ENCODE assay signal across 9 cellular contexts in genomic region chr4:95124906-95125504, GRCh38.
DNase-seq lines count a peak whose midpoint lies in the region; ATAC-seq and TF ChIP-seq lines count a peak whose summit lies in the region.
"Had no signal": no experiment of that assay in that cellular context is flagged by ENCODE, and none has a peak within 500 bp of the region (broad histone marks: within the 10 kb centered on the region; RNA-seq: fewer than 3 reads in every experiment).

No MANE protein-coding gene starts in this region.

- no peak overlapping the region for H3K56ac ChIP-seq in mesendoderm (ENCODE audit: low read length)

- H3K18ac ChIP-seq in mesendoderm (ENCODE audit: low read length), result no peak overlapping the region

- no peak overlapping the region for H2BK120ac ChIP-seq in mesendoderm (ENCODE audit: low read depth, low read length)

- no peak overlapping the region for H3K27ac ChIP-seq in mesendoderm (ENCODE audit: low read depth, low read length)
- H3K27ac ChIP-seq: BLaER1 had no signal

- no peak overlapping the region for H3K23ac ChIP-seq in mesendoderm (ENCODE audit: low read length)

- H3K4me3 ChIP-seq in choroid plexus epithelial cell (ENCODE audit: low read depth, low read length), result no peak overlapping the region
- H3K4me3 ChIP-seq in mesendoderm (ENCODE audit: low read length), result no peak overlapping the region
- H3K4me3 ChIP-seq: BLaER1 had no signal

- WGBS in mesendoderm (ENCODE audit: extremely low coverage, insufficient coverage, low lambda C conversion rate), result no CpG with 5 or more reads among the region's 4 CpGs

- no peak overlapping the region for H2AK5ac ChIP-seq in mesendoderm (ENCODE audit: low read length)

- no peaks in the 10 kb centered on the region for H3K79me1 ChIP-seq in mesendoderm (ENCODE audit: low read length)

- no peaks in the 10 kb centered on the region for H3K27me3 ChIP-seq in mesendoderm (ENCODE audit: insufficient read depth, low read length, poor library complexity)
- H3K27me3 ChIP-seq: BLaER1 had no signal

- H3K36me3 ChIP-seq in mesendoderm (ENCODE audit: control insufficient read depth, insufficient read depth, low read length), result no peaks in the 10 kb centered on the region
- H3K36me3 ChIP-seq: BLaER1 had no signal

- DNase-seq in NCI-H1417 (lab: John Stamatoyannopoulos, UW) (peak; percentile 26 to 77 (median 51)), NCI-H1417 treated with DMSO at 0.1 percent for 48 hours (lab: John Stamatoyannopoulos, UW) (no peak), NCI-H446 treated with DMSO at 0.1 percent for 48 hours (lab: John Stamatoyannopoulos, UW) (peak; percentile 2), choroid plexus epithelial cell (ENCODE audit: low read depth) (peak; percentile 89), mesendoderm (peak; percentile 81), NCI-H526 treated with DMSO at 0.1 percent for 48 hours (lab: John Stamatoyannopoulos, UW) (no peak), mesenteric fat pad (ENCODE audit: low spot score) (no peak)
- DNase-seq in activated naive CD8-positive, alpha-beta T cell treated with anti-CD3 and anti-CD28 coated beads, Interleukin-2, amount 50 U/mL, for 24 hours, result no peak

- H2BK5ac ChIP-seq in mesendoderm (ENCODE audit: low read length), result no peak overlapping the region

- peaks cover 2% of the 10 kb centered on the region for H3K27me3 Mint-ChIP-seq in activated naive CD8-positive, alpha-beta T cell treated with anti-CD3 and anti-CD28 coated beads, Interleukin-2, amount 50 U/mL, for 24 hours

- no peak overlapping the region for H2BK15ac ChIP-seq in mesendoderm (replicated peaks; ENCODE audit: low read depth)

- H3K9me3 Mint-ChIP-seq in activated naive CD8-positive, alpha-beta T cell treated with anti-CD3 and anti-CD28 coated beads, Interleukin-2, amount 50 U/mL, for 24 hours, result no peaks in the 10 kb centered on the region

- ATAC-seq in activated naive CD8-positive, alpha-beta T cell treated with anti-CD3 and anti-CD28 coated beads, Interleukin-2, amount 50 U/mL, for 24 hours, result no peak

- no peaks in the 10 kb centered on the region for H3K4me1 ChIP-seq in mesendoderm (ENCODE audit: control insufficient read depth, low read depth, low read length)

- no peaks in the 10 kb centered on the region for H3K36me3 Mint-ChIP-seq in activated naive CD8-positive, alpha-beta T cell treated with anti-CD3 and anti-CD28 coated beads, Interleukin-2, amount 50 U/mL, for 24 hours (ENCODE audit: low read depth)

- H3K4me2 ChIP-seq in mesendoderm (ENCODE audit: low read length), result no peak overlapping the region
- H3K4me2 ChIP-seq: BLaER1 had no signal

- peaks cover 4% of the 10 kb centered on the region for H3K4me1 Mint-ChIP-seq in activated naive CD8-positive, alpha-beta T cell treated with anti-CD3 and anti-CD28 coated beads, Interleukin-2, amount 50 U/mL, for 24 hours

- TF ChIP-seq CTCF in choroid plexus epithelial cell (conservative IDR thresholded peaks at IDR 0.05; ENCODE audit: low read depth, low read length), result peak; percentile 82

- H3K4me3 Mint-ChIP-seq in activated naive CD8-positive, alpha-beta T cell treated with anti-CD3 and anti-CD28 coated beads, Interleukin-2, amount 50 U/mL, for 24 hours, result no peak overlapping the region

- H3K79me2 ChIP-seq in mesendoderm (ENCODE audit: control insufficient read depth, insufficient read depth, low read length), result no peaks in the 10 kb centered on the region

- H4K8ac ChIP-seq in mesendoderm (ENCODE audit: low read depth, low read length), result no peak overlapping the region

- no peak overlapping the region for H3K4ac ChIP-seq in mesendoderm (ENCODE audit: low read depth, low read length)

- H3K27ac Mint-ChIP-seq in activated naive CD8-positive, alpha-beta T cell treated with anti-CD3 and anti-CD28 coated beads, Interleukin-2, amount 50 U/mL, for 24 hours, result no peak overlapping the region

- no peak overlapping the region for H4K5ac ChIP-seq in mesendoderm (ENCODE audit: low read length)

- H3K9ac ChIP-seq in mesendoderm (ENCODE audit: low read length), result no peak overlapping the region
- H3K9ac ChIP-seq: BLaER1 had no signal

Comparison
In these comparisons a context has a peak if more than half of its experiments do, and no peak if none do; other contexts are left out.
1. DNase-seq: peak in NCI-H1417 (3 of 3), NCI-H446 treated with DMSO at 0.1 percent for 48 hours (single experiment), choroid plexus epithelial cell (single experiment) and mesendoderm (single experiment); none in NCI-H1417 treated with DMSO at 0.1 percent for 48 hours (single experiment), activated naive CD8-positive, alpha-beta T cell treated with anti-CD3 and anti-CD28 coated beads, Interleukin-2, amount 50 U/mL, for 24 hours (single experiment), NCI-H526 treated with DMSO at 0.1 percent for 48 hours (single experiment) and mesenteric fat pad (single experiment).